ENCODE assay signal across 16 cellular contexts in genomic region chr17:74632196-74632540, GRCh38. TPM values are rescaled to one million over a fixed set of nuclear protein-coding genes. Genes with fewer than 3 reads are reported as not detected.
DNase-seq lines count a peak whose midpoint lies in the region; ATAC-seq and TF ChIP-seq lines count a peak whose summit lies in the region.
"Had no signal": no experiment of that assay in that cellular context is flagged by ENCODE, and none has a peak within 500 bp of the region (broad histone marks: within the 10 kb centered on the region; RNA-seq: fewer than 3 reads in every experiment).

No MANE protein-coding gene starts in this region.

- TF ChIP-seq CTCF in endodermal cell (conservative IDR thresholded peaks at IDR 0.05) (no peak), smooth muscle cell (IDR thresholded peaks at IDR 0.05; ENCODE audit: borderline replicate concordance, insufficient read depth, poor library complexity, severe bottlenecking) (no peak)

- H3K4me1 Mint-ChIP-seq in endodermal cell, result peaks cover 44% of the 10 kb centered on the region

- ATAC-seq in GM21390 (IDR thresholded peaks at IDR 0.05; ENCODE audit: unreplicated experiment), result no peak
- ATAC-seq: activated naive CD4-positive, alpha-beta T cell treated with anti-CD3 and anti-CD28 coated beads, Interleukin-2, amount 50 U/mL, for 72 hours; T-cell had no signal

- no peaks in the 10 kb centered on the region for H3K9me2 ChIP-seq in GM23248 (ENCODE audit: insufficient read depth)

- no peak overlapping the region for H3K4me3 Mint-ChIP-seq in endodermal cell
- H3K4me3 Mint-ChIP-seq: CD4-positive, alpha-beta T cell; T-cell had no signal

- H3K27ac Mint-ChIP-seq in endodermal cell, result peak overlapping the region; percentile 69
- H3K27ac Mint-ChIP-seq: activated naive CD4-positive, alpha-beta T cell treated with anti-CD3 and anti-CD28 coated beads, Interleukin-2, amount 50 U/mL, for 72 hours; CD4-positive, alpha-beta T cell; T-cell had no signal

- H3K4me1 ChIP-seq in GM23248 (ENCODE audit: insufficient read depth) (no peaks in the 10 kb centered on the region), endodermal cell (ENCODE audit: control insufficient read depth, insufficient read depth, low read length) (no peaks in the 10 kb centered on the region), smooth muscle cell (ENCODE audit: low read depth) (peaks cover 34% of the 10 kb centered on the region)

- H3K9ac ChIP-seq in GM23248, result peak overlapping the region; percentile 40; the same call in 1 of the 2 replicates
- no peak overlapping the region for H3K9ac ChIP-seq in endodermal cell (ENCODE audit: extremely low read depth, low read length, poor library complexity, severe bottlenecking)
- H3K9ac ChIP-seq in smooth muscle cell (ENCODE audit: low read depth), result peak overlapping the region; percentile 18

- in situ Hi-C loops in GM23248 (cut with MboI), result no loop called here

- H3K79me2 ChIP-seq in GM23248 (ENCODE audit: insufficient read depth) (no peaks in the 10 kb centered on the region), smooth muscle cell (ENCODE audit: low read depth) (no peaks in the 10 kb centered on the region)

- H2AFZ ChIP-seq in GM23248 (peak overlapping the region; percentile 52), smooth muscle cell (ENCODE audit: low read depth) (no peak overlapping the region)

- peak overlapping the region; percentile 34; the same call in 1 of the 2 replicates for H3K27ac ChIP-seq in GM23248
- no peak overlapping the region for H3K27ac ChIP-seq in endodermal cell (ENCODE audit: low read depth, low read length)
- peak overlapping the region; percentile 84 for H3K27ac ChIP-seq in smooth muscle cell (ENCODE audit: low read depth)

- WGBS in GM23248 (ENCODE audit: low coverage in 1 of 2, low lambda C conversion rate in 2 of 2, missing lambda C conversion rate in 2 of 2), 2 experiments, result 1 to 4% methylated on average over 8 of the region's 8 CpGs
- WGBS in endodermal cell (ENCODE audit: insufficient coverage in 1 of 2, insufficient read length in 1 of 2), 2 experiments, result 54 to 66% methylated on average over 8 of the region's 8 CpGs
- 14% methylated on average over 8 of the region's 8 CpGs for WGBS in smooth muscle cell (ENCODE audit: low lambda C conversion rate)

- H3K4me2 ChIP-seq in GM23248 (ENCODE audit: unreplicated experiment), result peak overlapping the region; percentile 43
- peak overlapping the region; percentile 77 for H3K4me2 ChIP-seq in smooth muscle cell

- H3K27me3 ChIP-seq in GM23248 (replicated peaks; ENCODE audit: insufficient read depth), result no peaks in the 10 kb centered on the region; the same call in 1 of the 2 replicates
- H3K27me3 ChIP-seq in endodermal cell (ENCODE audit: control insufficient read depth, insufficient read depth, low read length, poor library complexity, severe bottlenecking), result no peaks in the 10 kb centered on the region
- no peaks in the 10 kb centered on the region for H3K27me3 ChIP-seq in smooth muscle cell (ENCODE audit: low read depth)

- H3K9me3 ChIP-seq in GM23248 (ENCODE audit: low read depth) (no peaks in the 10 kb centered on the region), endodermal cell (ENCODE audit: control insufficient read depth, low read length) (peaks cover 12% of the 10 kb centered on the region), smooth muscle cell (replicated peaks; ENCODE audit: low read depth) (no peaks in the 10 kb centered on the region)

- DNase-seq in GM23248, result no peak
- DNase-seq in NCI-H510A (lab: John Stamatoyannopoulos, UW), result peak; percentile 21
- no peak for DNase-seq in endodermal cell
- DNase-seq in smooth muscle cell (lab: John Stamatoyannopoulos, UW; ENCODE audit: unreplicated experiment), result no peak
- no peak for DNase-seq in NK-92 treated with Interleukin-12 subunit alpha and Interleukin-12 subunit beta, amount 100 ng/mL, for 24 hours (lab: John Stamatoyannopoulos, UW)
- DNase-seq in NCI-H1436 (lab: John Stamatoyannopoulos, UW), result no peak
- DNase-seq: activated CD4-positive, CD25-positive, alpha-beta regulatory T cell treated with anti-CD3 and anti-CD28 coated beads, Interleukin-2, amount 50 U/mL, for 72 hours; CD4-positive, alpha-beta T cell; central memory CD4-positive, alpha-beta T cell; T-cell had no signal

- no peaks in the 10 kb centered on the region for H3K36me3 ChIP-seq in GM23248 (ENCODE audit: low read depth)
- peaks cover 9% of the 10 kb centered on the region for H3K36me3 ChIP-seq in endodermal cell (ENCODE audit: control insufficient read depth, insufficient read depth, low read length)
- no peaks in the 10 kb centered on the region for H3K36me3 ChIP-seq in smooth muscle cell (ENCODE audit: low read depth)

- peaks cover 14% of the 10 kb centered on the region; the same call in 1 of the 2 replicates for H3F3A ChIP-seq in GM23248 (ENCODE audit: insufficient read depth)
- peaks cover 21% of the 10 kb centered on the region for H3F3A ChIP-seq in smooth muscle cell (ENCODE audit: low read depth)

- peaks cover 8% of the 10 kb centered on the region for H3K36me3 Mint-ChIP-seq in endodermal cell (ENCODE audit: low read depth)
- H3K36me3 Mint-ChIP-seq: activated naive CD4-positive, alpha-beta T cell treated with anti-CD3 and anti-CD28 coated beads, Interleukin-2, amount 50 U/mL, for 72 hours; T-cell had no signal

- peaks cover 6% of the 10 kb centered on the region for H3K27me3 Mint-ChIP-seq in endodermal cell (ENCODE audit: insufficient read depth)

- H3K4me3 ChIP-seq in GM23248, result peak overlapping the region; percentile 51
- no peak overlapping the region for H3K4me3 ChIP-seq in endodermal cell (ENCODE audit: low read length)
- H3K4me3 ChIP-seq in smooth muscle cell, result peak overlapping the region; percentile 5

- H4K20me1 ChIP-seq in GM23248 (ENCODE audit: insufficient read depth), result no peaks in the 10 kb centered on the region
- H4K20me1 ChIP-seq in smooth muscle cell (ENCODE audit: low read depth), result no peaks in the 10 kb centered on the region

- H3K9me3 Mint-ChIP-seq in endodermal cell, result peaks cover 10% of the 10 kb centered on the region
- H3K9me3 Mint-ChIP-seq: activated naive CD4-positive, alpha-beta T cell treated with anti-CD3 and anti-CD28 coated beads, Interleukin-2, amount 50 U/mL, for 72 hours; CD4-positive, alpha-beta T cell; T-cell had no signal

RNA-seq across cellular contexts. Expression of gene CD300E, which starts 8.6 kb away (rescaled TPM):
- total RNA-seq in GM23248 (2014; rRNA removed; shearing (Covaris generic)), result not detected in 2 replicates
- polyA plus RNA-seq in GM23248 (2016; fragmentation: Nextera tagmentation; extraction: Ambion mirVana), result not detected in 2 replicates
- total RNA-seq in endodermal cell, result 1 to 10 TPM in 1 of 2 donors, under 1 TPM in 1; 0.75 to 1.5 TPM
- polyA plus RNA-seq in endodermal cell (2013, experiment 1 of 2), result 0.53 TPM
- polyA plus RNA-seq in endodermal cell (2013, experiment 2 of 2), result 0.70 TPM
- 0.09 TPM in 1 of 2 replicates, not detected in the other for total RNA-seq in smooth muscle cell
- polyA plus RNA-seq in smooth muscle cell, result not detected in 2 replicates
- total RNA-seq: activated naive CD4-positive, alpha-beta T cell treated with anti-CD3 and anti-CD28 coated beads, Interleukin-2, amount 50 U/mL, for 72 hours; lung microvascular endothelial cell; NCI-H460; osteocyte had no signal

RNA-seq across cellular contexts. Expression of gene CD300LD, which starts 40.1 kb away (rescaled TPM):
- total RNA-seq in GM23248 (2014; rRNA removed; shearing (Covaris generic)), result not detected in 2 replicates
- polyA plus RNA-seq in GM23248 (2016; fragmentation: Nextera tagmentation; extraction: Ambion mirVana), result not detected in 2 replicates
- total RNA-seq in endodermal cell, result not detected
- not detected for polyA plus RNA-seq in endodermal cell (2013, experiment 1 of 2)
- not detected for polyA plus RNA-seq in endodermal cell (2013, experiment 2 of 2)
- total RNA-seq in smooth muscle cell, result not detected in 2 replicates
- not detected in 2 replicates for polyA plus RNA-seq in smooth muscle cell
- total RNA-seq: activated naive CD4-positive, alpha-beta T cell treated with anti-CD3 and anti-CD28 coated beads, Interleukin-2, amount 50 U/mL, for 72 hours; CD4-positive, alpha-beta T cell; frontal cortex; lung microvascular endothelial cell; NCI-H460; osteocyte had no signal
